ENCODE assay signal across 12 cellular contexts in the genomic region with DNA sequence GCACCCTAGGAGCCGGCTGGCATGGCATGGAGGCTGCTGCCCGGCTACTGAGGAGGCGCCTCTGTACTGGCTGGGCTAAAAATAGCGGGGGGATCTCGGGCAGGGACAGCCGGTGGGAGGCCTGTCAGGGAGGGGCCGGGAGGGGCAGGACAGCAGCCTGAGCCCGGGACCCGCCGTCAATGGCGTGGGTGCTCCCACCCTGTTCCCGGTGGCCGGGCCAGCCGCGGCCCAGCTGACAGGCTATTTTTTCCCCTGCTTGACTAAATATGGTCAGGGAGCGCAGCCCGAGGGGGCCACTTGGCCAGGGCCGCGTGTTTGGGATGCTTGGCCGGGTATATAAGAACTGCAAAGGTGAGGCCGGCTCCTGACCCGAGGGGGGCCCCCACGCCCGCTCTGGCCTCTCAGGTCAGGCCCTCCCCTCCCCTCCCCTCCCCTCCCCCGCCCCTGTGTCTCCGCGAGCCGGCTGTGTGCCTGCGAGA.
DNase-seq lines count a peak whose midpoint lies in the region; ATAC-seq and TF ChIP-seq lines count a peak whose summit lies in the region.
"Had no signal": no experiment of that assay in that cellular context is flagged by ENCODE, and none has a peak within 500 bp of the region (broad histone marks: within the 10 kb centered on the region; RNA-seq: fewer than 3 reads in every experiment).

No MANE protein-coding gene starts in this region.

- H3K4me1 ChIP-seq in HUES6 (ENCODE audit: control insufficient read depth, insufficient read depth, low read length) (peaks cover 5% of the 10 kb centered on the region), esophagus squamous epithelium (peaks cover 9 to 28% (median 16%) of the 10 kb centered on the region in 3 donors), thoracic aorta (ENCODE audit: control insufficient read depth in 1 of 2, low read depth in 2 of 2) (peaks cover 10 to 27% of the 10 kb centered on the region in 2 donors), PC-9 (replicated peaks; ENCODE audit: insufficient read depth) (no peaks in the 10 kb centered on the region)
- H3K4me1 ChIP-seq: HAP-1 had no signal

- no peaks in the 10 kb centered on the region for H3K79me2 ChIP-seq in PC-9 (ENCODE audit: low read depth)

- CTCF ChIA-PET in PC-9 (lab: Charles Lee): no interaction called here

- H3K9me2 ChIP-seq in PC-9 (ENCODE audit: insufficient read depth): no peaks in the 10 kb centered on the region

- no peaks in the 10 kb centered on the region for H3K9me3 ChIP-seq in HUES6 (ENCODE audit: control insufficient read depth, insufficient read depth, low read depth, low read length)
- no peaks in the 10 kb centered on the region for H3K9me3 ChIP-seq in esophagus squamous epithelium
- H3K9me3 ChIP-seq in thoracic aorta: no peaks in the 10 kb centered on the region
- no peaks in the 10 kb centered on the region for H3K9me3 ChIP-seq in PC-9 (ENCODE audit: insufficient read depth, low read depth)
- H3K9me3 ChIP-seq: HAP-1 had no signal

- H3K4me3 ChIP-seq in HUES6 (ENCODE audit: low read depth, low read length) (peak overlapping the region; percentile 56; the same call in 1 of the 2 replicates), esophagus squamous epithelium (peak overlapping the region in 3 of 4 donors; percentile 36 to 65 (median 46)), thoracic aorta (peak overlapping the region; percentile 75), PC-9 (no peak overlapping the region), lower leg skin (ENCODE audit: low read depth, poor library complexity, severe bottlenecking) (no peak overlapping the region)

- H3K9ac ChIP-seq in HUES6 (ENCODE audit: low read length): no peak overlapping the region

- H3F3A ChIP-seq in PC-9 (ENCODE audit: insufficient read depth, low read depth): no peaks in the 10 kb centered on the region

- no peaks in the 10 kb centered on the region for H3K36me3 ChIP-seq in HUES6 (ENCODE audit: control insufficient read depth, insufficient read depth, low read length)
- H3K36me3 ChIP-seq in esophagus squamous epithelium: no peaks in the 10 kb centered on the region
- no peaks in the 10 kb centered on the region for H3K36me3 ChIP-seq in thoracic aorta
- H3K36me3 ChIP-seq in PC-9 (ENCODE audit: low read depth): no peaks in the 10 kb centered on the region
- H3K36me3 ChIP-seq: HAP-1 had no signal

- POLR2A ChIA-PET in PC-9 (lab: Charles Lee; ENCODE audit: unreplicated experiment): no interaction called here

- intact Hi-C loops in esophagus squamous epithelium (cut with DNase I) (no loop called here), PC-9 (cut with micrococcal nuclease; ENCODE audit: unreplicated experiment) (no loop called here), lower leg skin (cut with DNase I; ENCODE audit: low total_unique reads) (no loop called here)

- no peak for TF ChIP-seq POLR2A in esophagus squamous epithelium (IDR thresholded peaks at IDR 0.05)
- TF ChIP-seq POLR2A in lower leg skin (IDR thresholded peaks at IDR 0.05): no peak

- DNase-seq in esophagus squamous epithelium (lab: John Stamatoyannopoulos, UW) (no peak), mucosa of gallbladder (ENCODE audit: low spot score) (peak; percentile 38), thoracic aorta (ENCODE audit: low spot score) (no peak), PC-9 (no peak), lower leg skin (ENCODE audit: low spot score in 2 of 2) (no peak)
- no peak for DNase-seq in activated CD8-positive, alpha-beta memory T cell treated with anti-CD3 and anti-CD28 coated beads for 24 hours
- DNase-seq: activated CD4-positive, alpha-beta T cell treated with anti-CD3 and anti-CD28 coated beads for 4 hours; NCI-H1436 had no signal

- H3K27me3 ChIP-seq in HUES6 (ENCODE audit: control insufficient read depth, insufficient read depth, low read length): peaks cover 57% of the 10 kb centered on the region
- H3K27me3 ChIP-seq in esophagus squamous epithelium: peaks cover 9 to 85% (median 21%) of the 10 kb centered on the region in 4 donors
- no peaks in the 10 kb centered on the region for H3K27me3 ChIP-seq in thoracic aorta (replicated peaks; ENCODE audit: insufficient read depth)
- H3K27me3 ChIP-seq in PC-9 (ENCODE audit: insufficient read depth, low read depth): peaks cover 97% of the 10 kb centered on the region

- peaks cover 7% of the 10 kb centered on the region; the same call in 1 of the 2 replicates for H4K20me1 ChIP-seq in PC-9 (ENCODE audit: insufficient read depth)

- no TSS peak for BruUV-seq in PC-9 (replicated peaks; lab: Mats Ljungman, UMichigan)

- H3K4me2 ChIP-seq in PC-9: no peak overlapping the region

- H3K27ac ChIP-seq in HUES6 (ENCODE audit: low read depth, low read length) (no peak overlapping the region), esophagus squamous epithelium (peak overlapping the region; percentile 36 to 81 (median 74)), thoracic aorta (peak overlapping the region in 1 of 2 donors; percentile 20), PC-9 (no peak overlapping the region)
- H3K27ac ChIP-seq: SK-N-MC had no signal

- peak; percentile 9 for ATAC-seq in thoracic aorta (ENCODE audit: insufficient number of reproducible peaks, low FRiP score, low read depth)
- no peak for ATAC-seq in GM18907 (IDR thresholded peaks at IDR 0.05; ENCODE audit: unreplicated experiment)

- H2AFZ ChIP-seq in PC-9: no peak overlapping the region

- TF ChIP-seq CTCF in esophagus squamous epithelium (IDR thresholded peaks at IDR 0.05) (no peak), thoracic aorta (IDR thresholded peaks at IDR 0.05) (no peak), PC-9 (conservative IDR thresholded peaks at IDR 0.05) (no peak), lower leg skin (IDR thresholded peaks at IDR 0.05) (no peak)

- WGBS in esophagus squamous epithelium, 2 donors: no CpG with 5 or more reads among the region's 29 CpGs
- whole genome bisulfite sequencing in lower leg skin, 2 donors: 0 to 27% methylated on average over 6 to 7 of the region's 29 CpGs

Comparison
In these comparisons a context has a peak if more than half of its experiments do, and no peak if none do; other contexts are left out.
1. H3K27ac ChIP-seq: peak in esophagus squamous epithelium (4 of 4); none in HUES6 (single experiment) and PC-9 (single experiment).
2. H3K4me3 ChIP-seq: peak in HUES6 (single experiment), esophagus squamous epithelium (3 of 4) and thoracic aorta (single experiment); none in PC-9 (single experiment) and lower leg skin (single experiment).